ENCODE assay signal across 8 cellular contexts in genomic region chr1:234212764-234213406, GRCh38.
DNase-seq lines count a peak whose midpoint lies in the region; ATAC-seq and TF ChIP-seq lines count a peak whose summit lies in the region.

No MANE protein-coding gene starts in this region.

- H3K9me3 ChIP-seq in Loucy (ENCODE audit: insufficient read depth, low read depth, low read length): no peaks in the 10 kb centered on the region
- H3K9me3 ChIP-seq in endodermal cell (ENCODE audit: control insufficient read depth, low read length): peaks cover 7% of the 10 kb centered on the region

- no peaks in the 10 kb centered on the region for H3K9me2 ChIP-seq in Loucy (replicated peaks; ENCODE audit: low read depth, low read length)

- 21% methylated on average over 2 of the region's 2 CpGs; no CpG with 5 or more reads in 1 of the 2 experiments for WGBS in endodermal cell (ENCODE audit: insufficient coverage in 1 of 2, insufficient read length in 1 of 2), 2 experiments

- H3K4me3 Mint-ChIP-seq in endodermal cell (peak overlapping the region; percentile 84), nephron (peak overlapping the region; percentile 71 to 76 (median 72))

- H3K27me3 Mint-ChIP-seq in endodermal cell (ENCODE audit: insufficient read depth): no peaks in the 10 kb centered on the region
- peaks cover 49% of the 10 kb centered on the region for H3K27me3 Mint-ChIP-seq in nephron (ENCODE audit: low read depth)

- H3F3A ChIP-seq in Loucy (ENCODE audit: low read depth): no peaks in the 10 kb centered on the region

- peak overlapping the region; percentile 79 for H3K4me3 ChIP-seq in Loucy (ENCODE audit: low read length, poor library complexity, severe bottlenecking)
- peak overlapping the region; percentile 82 for H3K4me3 ChIP-seq in endodermal cell (ENCODE audit: low read length)

- H4K20me1 ChIP-seq in Loucy (ENCODE audit: insufficient read depth, low read length, poor library complexity, severe bottlenecking): no peaks in the 10 kb centered on the region

- H2AFZ ChIP-seq in Loucy (ENCODE audit: low read length): 0 out of 2 replicates have a peak overlapping the region, but pooled peaks have one; percentile 58

- H3K4me1 ChIP-seq in Loucy (ENCODE audit: insufficient read depth, low read length, poor library complexity, severe bottlenecking) (peaks cover 31% of the 10 kb centered on the region), endodermal cell (ENCODE audit: control insufficient read depth, insufficient read depth, low read length) (peaks cover 7% of the 10 kb centered on the region)

- H3K4me1 Mint-ChIP-seq in endodermal cell (peaks cover 32% of the 10 kb centered on the region), nephron (peaks cover 28% of the 10 kb centered on the region)

- TF ChIP-seq CTCF in Loucy (conservative IDR thresholded peaks at IDR 0.05; ENCODE audit: low read length) (peak; percentile 93), endodermal cell (conservative IDR thresholded peaks at IDR 0.05) (peak; percentile 94), nephron (IDR thresholded peaks at IDR 0.05; ENCODE audit: unreplicated experiment in 3 of 3) (peak; percentile 37 to 50 (median 45))

- H3K9ac ChIP-seq in Loucy (ENCODE audit: low read depth, low read length, poor library complexity, severe bottlenecking) (no peak overlapping the region), endodermal cell (ENCODE audit: extremely low read depth, low read length, poor library complexity, severe bottlenecking) (no peak overlapping the region)

- H3K27me3 ChIP-seq in Loucy (ENCODE audit: insufficient read depth, low read length, poor library complexity, severe bottlenecking): no peaks in the 10 kb centered on the region
- H3K27me3 ChIP-seq in endodermal cell (ENCODE audit: control insufficient read depth, insufficient read depth, low read length, poor library complexity, severe bottlenecking): no peaks in the 10 kb centered on the region

- peak overlapping the region; percentile 83 for H3K4me2 ChIP-seq in Loucy (ENCODE audit: low read depth, low read length, poor library complexity, severe bottlenecking)

- DNase-seq in NCI-H1436 (lab: John Stamatoyannopoulos, UW) (peak; percentile 35), NCI-H1436 treated with DMSO at 0.1 percent for 48 hours (lab: John Stamatoyannopoulos, UW) (no peak), SK-N-DZ (ENCODE audit: low spot score) (peak; percentile 53), endodermal cell (peak; percentile 83), HPDE6-E6E7 (ENCODE audit: extremely low spot score) (no peak)

- H3K27ac ChIP-seq in endodermal cell (ENCODE audit: low read depth, low read length): no peak overlapping the region

- H3K79me2 ChIP-seq in Loucy (ENCODE audit: insufficient read depth, low read length): no peaks in the 10 kb centered on the region

- ATAC-seq in GM21528 (IDR thresholded peaks at IDR 0.05; ENCODE audit: low FRiP score, unreplicated experiment): peak; percentile 53

- H3K36me3 Mint-ChIP-seq in endodermal cell (ENCODE audit: low read depth) (peaks cover 23% of the 10 kb centered on the region), nephron (ENCODE audit: low read depth) (no peaks in the 10 kb centered on the region)

- no peak overlapping the region for H3K27ac Mint-ChIP-seq in endodermal cell
- H3K27ac Mint-ChIP-seq in nephron: no peak overlapping the region

- H3K9me3 Mint-ChIP-seq in endodermal cell (peaks cover 29% of the 10 kb centered on the region), nephron (peaks cover 14% of the 10 kb centered on the region)

- H3K36me3 ChIP-seq in Loucy (ENCODE audit: insufficient read depth, low read length) (no peaks in the 10 kb centered on the region), endodermal cell (ENCODE audit: control insufficient read depth, insufficient read depth, low read length) (no peaks in the 10 kb centered on the region)

Comparison
In these comparisons a context has a peak if more than half of its experiments do, and no peak if none do; other contexts are left out.
1. DNase-seq: peak in NCI-H1436 (single experiment), SK-N-DZ (single experiment) and endodermal cell (single experiment); none in NCI-H1436 treated with DMSO at 0.1 percent for 48 hours (single experiment) and HPDE6-E6E7 (single experiment).
2. Peak in every context shown above with its lines, with median percentiles within 50 percentile points of each other: CTCF ChIP-seq.